ENCODE assay signal across 7 cellular contexts in the genomic region with DNA sequence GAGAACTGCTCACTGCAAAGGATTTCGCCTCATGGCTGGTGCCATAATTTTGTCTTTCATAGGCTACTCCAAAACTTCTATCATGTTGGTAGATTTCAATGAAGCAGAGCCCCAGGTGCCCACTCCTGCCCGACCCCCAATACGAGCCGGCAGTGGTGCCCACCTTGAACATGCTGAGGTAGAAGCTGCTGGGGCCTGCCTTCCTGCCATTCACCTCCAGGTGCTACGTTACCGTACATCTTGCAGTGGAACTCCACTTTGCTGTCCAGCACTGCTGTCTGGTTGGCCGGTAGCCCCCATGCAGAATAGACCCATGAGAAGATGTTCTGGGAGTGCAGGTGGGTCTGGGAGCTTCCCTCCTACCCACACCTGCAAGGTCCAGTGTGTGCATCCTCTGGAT.
"Had no signal": no experiment of that assay in that cellular context is flagged by ENCODE, and none has a peak within 500 bp of the region (broad histone marks: within the 10 kb centered on the region; RNA-seq: fewer than 3 reads in every experiment).

No MANE protein-coding gene starts in this region.

- ATAC-seq: HepG2, K562 had no signal

- H3K27ac ChIP-seq: HL-60, KMS-11 had no signal

- H3K27ac Mint-ChIP-seq: IgD-negative memory B cell had no signal

- H3K36me3 Mint-ChIP-seq: IgD-negative memory B cell had no signal

- H3K4me3 Mint-ChIP-seq: IgD-negative memory B cell had no signal

- DNase-seq: KBM-7, KG1 had no signal

- H3K4me2 ChIP-seq: KMS-11 had no signal

- H3K9ac ChIP-seq: KMS-11 had no signal

- H3K4me3 ChIP-seq: K562 had no signal

- H3K9me3 Mint-ChIP-seq: IgD-negative memory B cell had no signal
